19 cellular contexts compared by ENCODE assay signal in the genomic region with DNA sequence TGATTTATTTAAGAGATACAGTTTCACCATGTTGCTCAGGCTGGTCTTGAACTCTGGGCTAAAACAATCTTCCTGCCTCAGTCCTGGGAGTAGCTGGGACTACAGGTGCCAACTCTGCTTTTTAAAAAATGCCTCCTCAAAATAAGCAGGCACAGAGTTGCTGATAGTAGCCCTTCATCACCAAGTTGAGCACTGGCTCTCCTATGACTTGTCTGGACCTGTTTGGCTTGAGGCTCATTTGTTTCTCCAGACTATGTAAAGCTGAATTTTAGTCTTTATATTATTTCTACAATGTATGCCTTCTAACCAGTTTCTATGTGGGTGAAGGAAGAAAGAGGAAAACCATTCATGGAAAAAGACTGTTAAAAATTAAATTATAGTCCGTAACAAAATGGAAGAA. TPM values are rescaled to one million over a fixed set of nuclear protein-coding genes. Genes with fewer than 3 reads are reported as not detected.
DNase-seq lines count a peak whose midpoint lies in the region; ATAC-seq and TF ChIP-seq lines count a peak whose summit lies in the region.
"Had no signal": no experiment of that assay in that cellular context is flagged by ENCODE, and none has a peak within 500 bp of the region (broad histone marks: within the 10 kb centered on the region; RNA-seq: fewer than 3 reads in every experiment).

No MANE protein-coding gene starts in this region.

- no peaks in the 10 kb centered on the region for H3K4me1 Mint-ChIP-seq in stimulated activated naive B cell treated with anti-CD40 and anti-IgM and Interleukin-4, amounts not matched to agents 10 μg/mL and 1 μg/mL and 100 μg/mL, for 72 hours

- no peak overlapping the region for H2AFZ ChIP-seq in mammary epithelial cell (ENCODE audit: low read depth, low read length)

- no peak overlapping the region for H3K9ac ChIP-seq in mammary epithelial cell (ENCODE audit: insufficient read depth, low read length)

- DNase-seq in HPDE6-E6E7 (ENCODE audit: extremely low spot score) (peak; percentile 19), mammary epithelial cell (peak; percentile 37), epithelial cell of prostate (ENCODE audit: low read depth, low spot score) (no peak), thyroid gland (no peak), GM19240 (ENCODE audit: insufficient read length, low spot score) (no peak)
- DNase-seq in stimulated activated naive B cell treated with anti-CD40 and anti-IgM and Interleukin-4, amounts not matched to agents 10 μg/mL and 1 μg/mL and 100 μg/mL, for 72 hours, result no peak
- DNase-seq: C1 segment of cervical spinal cord; Caco-2; CD8-positive, alpha-beta T cell; DMS153; DND-41; GOT3; HFFc6 had no signal

- WGBS in mammary epithelial cell (ENCODE audit: low coverage, missing lambda C conversion rate), result 73% methylated on average over 1 of the region's 1 CpG
- WGBS in thyroid gland, 2 donors, result 98 to 99% methylated on average over 1 of the region's 1 CpG

- in situ Hi-C loops in mammary epithelial cell (cut with MboI; ENCODE audit: low sequenced_read_pairs in 2 of 2), result no loop called here

- dilution Hi-C loops in mammary epithelial cell (cut with HindIII; ENCODE audit: low sequenced_read_pairs), result no loop called here

- no peak for TF ChIP-seq CTCF in mammary epithelial cell (conservative IDR thresholded peaks at IDR 0.05 in 1 of 2, IDR thresholded peaks at IDR 0.05 in 1 of 2; ENCODE audit: extremely low read depth in 1 of 2, insufficient read depth in 1 of 2, low read depth in 1 of 2, low read length in 2 of 2)
- TF ChIP-seq CTCF in thyroid gland (IDR thresholded peaks at IDR 0.05), result no peak

- H3K79me2 ChIP-seq in mammary epithelial cell (ENCODE audit: insufficient read depth, low read length), result no peaks in the 10 kb centered on the region

- BruUV-seq in mammary epithelial cell (replicated peaks; lab: Mats Ljungman, UMichigan), result no TSS peak

- H3K9me3 ChIP-seq in mammary epithelial cell (replicated peaks; ENCODE audit: insufficient read depth, low read length) (no peaks in the 10 kb centered on the region), thyroid gland (no peaks in the 10 kb centered on the region)
- H3K9me3 ChIP-seq: Caco-2, HAP-1 had no signal

- no peaks in the 10 kb centered on the region for H4K20me1 ChIP-seq in mammary epithelial cell (ENCODE audit: insufficient read depth, low read length)

- H3K9me3 Mint-ChIP-seq in stimulated activated naive B cell treated with anti-CD40 and anti-IgM and Interleukin-4, amounts not matched to agents 10 μg/mL and 1 μg/mL and 100 μg/mL, for 72 hours, result no peaks in the 10 kb centered on the region
- H3K9me3 Mint-ChIP-seq: CD8-positive, alpha-beta T cell; HFFc6 had no signal

- H3K27ac Mint-ChIP-seq in stimulated activated naive B cell treated with anti-CD40 and anti-IgM and Interleukin-4, amounts not matched to agents 10 μg/mL and 1 μg/mL and 100 μg/mL, for 72 hours, result peak overlapping the region; percentile 20
- H3K27ac Mint-ChIP-seq: CD8-positive, alpha-beta T cell; HFFc6 had no signal

- peak overlapping the region; percentile 40 for H3K4me2 ChIP-seq in mammary epithelial cell (ENCODE audit: insufficient read depth, low read depth, low read length)

- H3K27me3 ChIP-seq in mammary epithelial cell (ENCODE audit: insufficient read depth, low read length) (no peaks in the 10 kb centered on the region), thyroid gland (no peaks in the 10 kb centered on the region)

- no peaks in the 10 kb centered on the region for H3K27me3 Mint-ChIP-seq in stimulated activated naive B cell treated with anti-CD40 and anti-IgM and Interleukin-4, amounts not matched to agents 10 μg/mL and 1 μg/mL and 100 μg/mL, for 72 hours

- no peak for ATAC-seq in stimulated activated naive B cell treated with anti-CD40 and anti-IgM and Interleukin-4, amounts not matched to agents 10 μg/mL and 1 μg/mL and 100 μg/mL, for 72 hours (replicated peaks)
- ATAC-seq in HG03378 (IDR thresholded peaks at IDR 0.05; ENCODE audit: unreplicated experiment), result no peak
- ATAC-seq: CD8-positive, alpha-beta T cell; GM12878 had no signal

- no peak overlapping the region for H3K4me3 Mint-ChIP-seq in stimulated activated naive B cell treated with anti-CD40 and anti-IgM and Interleukin-4, amounts not matched to agents 10 μg/mL and 1 μg/mL and 100 μg/mL, for 72 hours
- H3K4me3 Mint-ChIP-seq: CD8-positive, alpha-beta T cell; HFFc6 had no signal

- peaks cover 34 to 53% of the 10 kb centered on the region in 2 donors for H3K36me3 Mint-ChIP-seq in stimulated activated naive B cell treated with anti-CD40 and anti-IgM and Interleukin-4, amounts not matched to agents 10 μg/mL and 1 μg/mL and 100 μg/mL, for 72 hours

- H3K27ac ChIP-seq in mammary epithelial cell (ENCODE audit: insufficient read depth, low read depth, low read length), result no peak overlapping the region
- H3K27ac ChIP-seq in epithelial cell of prostate, result peak overlapping the region; percentile 11
- H3K27ac ChIP-seq in thyroid gland, result no peak overlapping the region

- intact Hi-C loops in mammary epithelial cell (cut with micrococcal nuclease), result no loop called here
- intact Hi-C loops in thyroid gland (cut with DNase I), result no loop called here

- peaks cover 14% of the 10 kb centered on the region for H3K4me1 ChIP-seq in mammary epithelial cell (ENCODE audit: insufficient read depth, low read length)
- no peaks in the 10 kb centered on the region for H3K4me1 ChIP-seq in thyroid gland
- H3K4me1 ChIP-seq: Caco-2, HAP-1 had no signal

- CTCF ChIA-PET in mammary epithelial cell (lab: Charles Lee; ENCODE audit: low non-redundant PET), result no interaction called here

- peaks cover 20% of the 10 kb centered on the region for H3K36me3 ChIP-seq in mammary epithelial cell (ENCODE audit: insufficient read depth, low read length)
- H3K36me3 ChIP-seq in thyroid gland, result peaks cover 22 to 26% of the 10 kb centered on the region in 2 donors

- TF ChIP-seq POLR2A in thyroid gland (IDR thresholded peaks at IDR 0.05), result no peak

- H3K4me3 ChIP-seq in mammary epithelial cell (replicated peaks in 1 of 3; ENCODE audit: insufficient read depth in 1 of 3, low read depth in 2 of 3, low read length in 3 of 3) (no peak overlapping the region), thyroid gland (replicated peaks in 1 of 3) (no peak overlapping the region)
- H3K4me3 ChIP-seq: GM12878, HAP-1 had no signal

RNA-seq across cellular contexts. Expression of a gene that starts 39.5 kb away (rescaled TPM):
- total RNA-seq in mammary epithelial cell, result 10 to 100 TPM in 1 of 2 donors, 1 to 10 TPM in 1; 3.0 to 23.4 TPM
- polyA plus RNA-seq in mammary epithelial cell, result 15.4 TPM
- 5.2 TPM for polyA minus RNA-seq in mammary epithelial cell
- total RNA-seq in thyroid gland, result 10 to 100 TPM in 1 of 4 donors, 1 to 10 TPM in 2, under 1 TPM in 1; 0.67 to 10.2 (median 3.1) TPM

RNA-seq across cellular contexts. Expression of a gene that starts 53.6 kb away (rescaled TPM):
- total RNA-seq in mammary epithelial cell (not detected), thyroid gland (not detected)
- not detected for polyA plus RNA-seq in mammary epithelial cell
- polyA minus RNA-seq in mammary epithelial cell, result not detected
- total RNA-seq: A172; A673; Caco-2; CD8-positive, alpha-beta T cell; GM12878; HFFc6 had no signal
- polyA plus RNA-seq: BJ, GM12878 had no signal

Comparison
In these comparisons a context has a peak if more than half of its experiments do, and no peak if none do; other contexts are left out.
1. DNase-seq: peak in HPDE6-E6E7 (single experiment) and mammary epithelial cell (single experiment); none in epithelial cell of prostate (single experiment), stimulated activated naive B cell treated with anti-CD40 and anti-IgM and Interleukin-4, amounts not matched to agents 10 μg/mL and 1 μg/mL and 100 μg/mL, for 72 hours (single experiment), thyroid gland (0 of 2) and GM19240 (single experiment).